ENCODE assay signal across 36 cellular contexts in the genomic region with DNA sequence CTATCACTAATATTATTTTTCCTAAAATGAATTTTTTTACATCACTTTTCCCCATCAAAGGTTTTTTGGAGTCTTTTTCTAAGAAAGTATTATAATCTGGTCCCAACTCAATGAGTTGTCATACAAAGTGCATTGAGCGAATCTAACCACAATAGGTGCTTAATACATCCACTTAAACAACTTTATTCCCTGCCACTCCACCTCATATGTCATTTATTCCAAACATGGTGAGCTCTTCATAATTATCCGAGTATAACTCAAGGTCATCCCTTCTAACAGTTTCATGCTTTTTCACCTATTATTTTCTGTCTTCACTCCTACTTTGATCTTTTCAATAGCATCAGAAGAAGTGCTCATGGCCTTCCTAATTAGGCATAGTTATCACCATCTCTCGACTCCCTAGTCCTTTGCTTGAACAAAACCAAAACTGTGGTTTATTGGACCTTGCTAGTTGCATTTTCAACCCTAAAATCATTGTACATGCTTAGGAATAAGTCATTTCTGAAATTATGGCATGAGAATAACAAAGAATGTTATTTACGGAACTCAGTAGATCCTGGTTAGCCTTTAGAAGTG.
"Had no signal": no experiment of that assay in that cellular context is flagged by ENCODE, and none has a peak within 500 bp of the region (broad histone marks: within the 10 kb centered on the region; RNA-seq: fewer than 3 reads in every experiment).

No MANE protein-coding gene starts in this region.

- H3K27ac Mint-ChIP-seq: activated CD4-positive, alpha-beta memory T cell treated with anti-CD3 and anti-CD28 coated beads for 36 hours; activated CD4-positive, alpha-beta T cell treated with anti-CD3 and anti-CD28 coated beads for 36 hours; activated CD4-positive, alpha-beta T cell treated with anti-CD3 and anti-CD28 coated beads, Interleukin-2, amount 10 ng/mL, durations not matched to agents 24 days and 14 days; activated CD8-positive, alpha-beta memory T cell treated with anti-CD3 and anti-CD28 coated beads, Interleukin-2, amount 10 ng/mL, durations not matched to agents 7 days and 5 days; activated CD8-positive, alpha-beta T cell treated with anti-CD3 and anti-CD28 coated beads, Interleukin-2, amount 10 ng/mL, durations not matched to agents 7 days and 5 days; activated naive CD4-positive, alpha-beta T cell treated with anti-CD3 and anti-CD28 coated beads for 36 hours; activated naive CD4-positive, alpha-beta T cell treated with anti-CD3 and anti-CD28 coated beads, Interleukin-2, amount 50 U/mL, for 24 hours; activated naive CD8-positive, alpha-beta T cell treated with anti-CD3 and anti-CD28 coated beads for 36 hours; activated naive CD8-positive, alpha-beta T cell treated with anti-CD3 and anti-CD28 coated beads, Interleukin-2, amount 50 U/mL, for 24 hours; activated T-helper 1 cell treated with anti-CD3 and anti-CD28 coated beads, Interleukin-12 subunit alpha, Interleukin-12 subunit beta, Interleukin-2, Interleukin-4 antibody, amounts not matched to agents 30 ng/mL and 10 ng/mL and 1 ng/mL, durations not matched to agents 14 hours and 24 hours and 36 hours; activated T-helper 2 cell treated with anti-CD3 and anti-CD28 coated beads, Interferon-gamma antibody, Interleukin-2, Interleukin-4, amounts not matched to agents 10 μg/mL and 5 μg/mL and 100 μg/mL, durations not matched to agents 14 hours and 24 hours and 36 hours; effector memory CD8-positive, alpha-beta T cell; T-helper 2 cell treated with Interferon-gamma antibody and Interleukin-4, amounts not matched to agents 5 μg/mL and 100 μg/mL, for 36 hours had no signal

- H3K79me2 ChIP-seq: hepatocyte had no signal

- DNase-seq: activated CD4-positive, alpha-beta memory T cell treated with anti-CD3 and anti-CD28 coated beads for 36 hours; activated CD4-positive, alpha-beta T cell treated with anti-CD3 and anti-CD28 coated beads for 36 hours; activated CD4-positive, alpha-beta T cell treated with anti-CD3 and anti-CD28 coated beads, Interleukin-2, amount 10 ng/mL, durations not matched to agents 24 days and 14 days; activated CD4-positive, CD25-positive, alpha-beta regulatory T cell; activated CD4-positive, CD25-positive, alpha-beta regulatory T cell treated with anti-CD3 and anti-CD28 coated beads, Interleukin-2, amount 50 U/mL, for 72 hours; activated CD8-positive, alpha-beta memory T cell treated with anti-CD3 and anti-CD28 coated beads, Interleukin-2, amount 10 ng/mL, durations not matched to agents 7 days and 5 days; activated CD8-positive, alpha-beta memory T cell treated with anti-CD3 and anti-CD28 coated beads, Interleukin-2, amount 50 U/mL, for 4 hours; activated CD8-positive, alpha-beta T cell treated with anti-CD3 and anti-CD28 coated beads, Interleukin-2, amount 10 ng/mL, durations not matched to agents 7 days and 5 days; activated effector memory CD4-positive, alpha-beta T cell treated with anti-CD3 and anti-CD28 coated beads, Interleukin-2, amount 50 U/mL, for 16 hours; activated naive CD4-positive, alpha-beta T cell treated with anti-CD3 and anti-CD28 coated beads for 36 hours; activated naive CD8-positive, alpha-beta T cell treated with anti-CD3 and anti-CD28 coated beads for 36 hours; activated naive CD8-positive, alpha-beta T cell treated with anti-CD3 and anti-CD28 coated beads, Interleukin-2, amount 50 U/mL, for 24 hours; activated T-cell treated with anti-CD3 and anti-CD28 coated beads, Interleukin-2, amount 50 U/mL, for 1 hour; activated T-cell treated with anti-CD3 and anti-CD28 coated beads, Interleukin-2, amount 50 U/mL, for 48 hours; adrenal gland; amygdala; aorta; body of pancreas; caudate nucleus; cortex of kidney; dermis blood vessel endothelial cell; effector CD4-positive, alpha-beta T cell; effector memory CD8-positive, alpha-beta T cell; erythroblast; foreskin melanocyte; heart right ventricle; T1000; WERI-Rb-1 had no signal

- FAIRE-seq: colon had no signal

- H3K4me3 Mint-ChIP-seq: activated CD4-positive, alpha-beta memory T cell treated with anti-CD3 and anti-CD28 coated beads for 36 hours; activated CD4-positive, alpha-beta T cell treated with anti-CD3 and anti-CD28 coated beads for 36 hours; activated CD4-positive, alpha-beta T cell treated with anti-CD3 and anti-CD28 coated beads, Interleukin-2, amount 10 ng/mL, durations not matched to agents 24 days and 14 days; activated CD8-positive, alpha-beta memory T cell treated with anti-CD3 and anti-CD28 coated beads, Interleukin-2, amount 10 ng/mL, durations not matched to agents 7 days and 5 days; activated CD8-positive, alpha-beta T cell treated with anti-CD3 and anti-CD28 coated beads, Interleukin-2, amount 10 ng/mL, durations not matched to agents 7 days and 5 days; activated naive CD4-positive, alpha-beta T cell treated with anti-CD3 and anti-CD28 coated beads for 36 hours; activated naive CD4-positive, alpha-beta T cell treated with anti-CD3 and anti-CD28 coated beads, Interleukin-2, amount 50 U/mL, for 24 hours; activated naive CD8-positive, alpha-beta T cell treated with anti-CD3 and anti-CD28 coated beads for 36 hours; activated naive CD8-positive, alpha-beta T cell treated with anti-CD3 and anti-CD28 coated beads, Interleukin-2, amount 50 U/mL, for 24 hours; activated T-helper 1 cell treated with anti-CD3 and anti-CD28 coated beads, Interleukin-12 subunit alpha, Interleukin-12 subunit beta, Interleukin-2, Interleukin-4 antibody, amounts not matched to agents 30 ng/mL and 10 ng/mL and 1 ng/mL, durations not matched to agents 14 hours and 24 hours and 36 hours; effector memory CD8-positive, alpha-beta T cell; T-helper 2 cell treated with Interferon-gamma antibody and Interleukin-4, amounts not matched to agents 5 μg/mL and 100 μg/mL, for 36 hours had no signal

- H3K4me1 ChIP-seq: adrenal gland, body of pancreas, esophagus muscularis mucosa, gastroesophageal sphincter, heart right ventricle had no signal

- H3K27ac ChIP-seq: adrenal gland, body of pancreas, esophagus muscularis mucosa, gastroesophageal sphincter, heart right ventricle, hepatocyte, WERI-Rb-1 had no signal

- H3K9me3 ChIP-seq: adrenal gland, body of pancreas had no signal

- H3K27me3 ChIP-seq: adrenal gland, body of pancreas, esophagus muscularis mucosa, gastroesophageal sphincter, heart right ventricle, hepatocyte had no signal

- H3K4me3 ChIP-seq: adrenal gland, body of pancreas, esophagus muscularis mucosa, gastroesophageal sphincter, heart right ventricle, hepatocyte had no signal

- H3K36me3 Mint-ChIP-seq: activated CD4-positive, alpha-beta memory T cell treated with anti-CD3 and anti-CD28 coated beads for 36 hours; activated naive CD4-positive, alpha-beta T cell treated with anti-CD3 and anti-CD28 coated beads, Interleukin-2, amount 50 U/mL, for 24 hours; activated naive CD8-positive, alpha-beta T cell treated with anti-CD3 and anti-CD28 coated beads for 36 hours had no signal

- H2AFZ ChIP-seq: hepatocyte had no signal

- H3K27me3 Mint-ChIP-seq: activated CD4-positive, alpha-beta memory T cell treated with anti-CD3 and anti-CD28 coated beads for 36 hours; activated CD4-positive, alpha-beta T cell treated with anti-CD3 and anti-CD28 coated beads for 36 hours; activated CD4-positive, alpha-beta T cell treated with anti-CD3 and anti-CD28 coated beads, Interleukin-2, amount 10 ng/mL, durations not matched to agents 24 days and 14 days; activated CD8-positive, alpha-beta memory T cell treated with anti-CD3 and anti-CD28 coated beads, Interleukin-2, amount 10 ng/mL, durations not matched to agents 7 days and 5 days; activated naive CD4-positive, alpha-beta T cell treated with anti-CD3 and anti-CD28 coated beads, Interleukin-2, amount 50 U/mL, for 24 hours; activated naive CD8-positive, alpha-beta T cell treated with anti-CD3 and anti-CD28 coated beads for 36 hours; activated naive CD8-positive, alpha-beta T cell treated with anti-CD3 and anti-CD28 coated beads, Interleukin-2, amount 50 U/mL, for 24 hours; effector memory CD8-positive, alpha-beta T cell had no signal

- H3K4me1 Mint-ChIP-seq: activated CD4-positive, alpha-beta T cell treated with anti-CD3 and anti-CD28 coated beads for 36 hours; activated CD4-positive, alpha-beta T cell treated with anti-CD3 and anti-CD28 coated beads, Interleukin-2, amount 10 ng/mL, durations not matched to agents 24 days and 14 days; activated CD8-positive, alpha-beta memory T cell treated with anti-CD3 and anti-CD28 coated beads, Interleukin-2, amount 10 ng/mL, durations not matched to agents 7 days and 5 days; activated naive CD4-positive, alpha-beta T cell treated with anti-CD3 and anti-CD28 coated beads, Interleukin-2, amount 50 U/mL, for 24 hours; activated naive CD8-positive, alpha-beta T cell treated with anti-CD3 and anti-CD28 coated beads for 36 hours; activated naive CD8-positive, alpha-beta T cell treated with anti-CD3 and anti-CD28 coated beads, Interleukin-2, amount 50 U/mL, for 24 hours had no signal

- H3K36me3 ChIP-seq: adrenal gland, esophagus muscularis mucosa, gastroesophageal sphincter, heart right ventricle, WERI-Rb-1 had no signal

- H3K4me2 ChIP-seq: hepatocyte had no signal
